28 cellular contexts compared by ENCODE assay signal in genomic region chr7:4783292-4783652, GRCh38.
"Had no signal": no experiment of that assay in that cellular context is flagged by ENCODE, and none has a peak within 500 bp of the region (broad histone marks: within the 10 kb centered on the region; RNA-seq: fewer than 3 reads in every experiment).

No MANE protein-coding gene starts in this region.

- H3K9me3 ChIP-seq: left lung, lower lobe of right lung, neutrophil, ovary, right atrium auricular region, right lobe of liver, testis, thyroid gland, transverse colon, upper lobe of left lung had no signal

- H3K4me1 ChIP-seq: right lobe of liver, testis, thyroid gland had no signal

- ATAC-seq: left lung; lower lobe of right lung; naive thymus-derived CD8-positive, alpha-beta T cell; right lobe of liver; stimulated activated naive B cell treated with anti-CD40 and anti-IgM and Interleukin-4, amounts not matched to agents 10 μg/mL and 1 μg/mL and 100 μg/mL, for 72 hours had no signal

- H3K27ac ChIP-seq: left lung, lower lobe of right lung, neutrophil, ovary, right atrium auricular region, right lobe of liver, testis, thyroid gland, transverse colon, upper lobe of left lung had no signal

- H3K27me3 ChIP-seq: left lung, neutrophil, ovary, right atrium auricular region, right lobe of liver, testis, thyroid gland, transverse colon, upper lobe of left lung had no signal

- H3K4me3 Mint-ChIP-seq: immature natural killer cell; naive thymus-derived CD8-positive, alpha-beta T cell; nephron; neural crest cell; stimulated activated naive B cell treated with anti-CD40 and anti-IgM and Interleukin-4, amounts not matched to agents 10 μg/mL and 1 μg/mL and 100 μg/mL, for 72 hours; stimulated activated naive CD8-positive, alpha-beta T cell treated with anti-CD3 and anti-CD28 coated beads, Interleukin-15, Interleukin-2, amounts not matched to agents 100 ng/mL and 50 ng/mL, for 24 hours had no signal

- H3K27me3 Mint-ChIP-seq: naive thymus-derived CD8-positive, alpha-beta T cell; progenitor cell of endocrine pancreas; stimulated activated naive B cell treated with anti-CD40 and anti-IgM and Interleukin-4, amounts not matched to agents 10 μg/mL and 1 μg/mL and 100 μg/mL, for 72 hours; stimulated activated naive CD8-positive, alpha-beta T cell treated with anti-CD3 and anti-CD28 coated beads, Interleukin-15, Interleukin-2, amounts not matched to agents 100 ng/mL and 50 ng/mL, for 24 hours had no signal

- H3K4me3 ChIP-seq: left lung, lower lobe of right lung, ovary, right atrium auricular region, right lobe of liver, smooth muscle cell, testis, thyroid gland, transverse colon, upper lobe of left lung had no signal

- H3K36me3 ChIP-seq: ovary had no signal

- H3K4me1 Mint-ChIP-seq: nephron, neural crest cell had no signal

- H3K27ac Mint-ChIP-seq: immature natural killer cell; naive thymus-derived CD8-positive, alpha-beta T cell; nephron; progenitor cell of endocrine pancreas; stimulated activated naive B cell treated with anti-CD40 and anti-IgM and Interleukin-4, amounts not matched to agents 10 μg/mL and 1 μg/mL and 100 μg/mL, for 72 hours; stimulated activated naive CD8-positive, alpha-beta T cell treated with anti-CD3 and anti-CD28 coated beads, Interleukin-15, Interleukin-2, amounts not matched to agents 100 ng/mL and 50 ng/mL, for 24 hours had no signal

- DNase-seq: hypothalamus; immature natural killer cell; kidney; left colon; lower lobe of right lung; mammary epithelial cell; mesenchymal stem cell; naive thymus-derived CD8-positive, alpha-beta T cell; right lobe of liver; stimulated activated CD4-positive, alpha-beta T cell treated with anti-CD3 and anti-CD28 coated beads, Interleukin-12 subunit alpha, Interleukin-12 subunit beta, amount 100 ng/mL, for 4 hours; stimulated activated CD4-positive, alpha-beta T cell treated with anti-CD3 and anti-CD28 coated beads, Interleukin-15, amount 100 ng/mL, for 24 hours; stimulated activated CD4-positive, alpha-beta T cell treated with anti-CD3 and anti-CD28 coated beads, Interleukin-2, amount 100 ng/mL, for 24 hours; stimulated activated CD4-positive, alpha-beta T cell treated with anti-CD3 and anti-CD28 coated beads, Interleukin-4, amount 100 ng/mL, for 1 hour; stimulated activated naive B cell treated with anti-CD40 and anti-IgM and Interleukin-4, amounts not matched to agents 10 μg/mL and 1 μg/mL and 100 μg/mL, for 72 hours; substantia nigra; testis; thyroid gland; transverse colon had no signal

- H3K9me3 Mint-ChIP-seq: immature natural killer cell; naive thymus-derived CD8-positive, alpha-beta T cell; nephron; neural crest cell; stimulated activated naive B cell treated with anti-CD40 and anti-IgM and Interleukin-4, amounts not matched to agents 10 μg/mL and 1 μg/mL and 100 μg/mL, for 72 hours; stimulated activated naive CD8-positive, alpha-beta T cell treated with anti-CD3 and anti-CD28 coated beads, Interleukin-15, Interleukin-2, amounts not matched to agents 100 ng/mL and 50 ng/mL, for 24 hours had no signal
